In genomic region chr18:8515142-8515865, GRCh38 we compare ENCODE assay signal across 21 cellular contexts.
DNase-seq lines count a peak whose midpoint lies in the region; ATAC-seq and TF ChIP-seq lines count a peak whose summit lies in the region.
"Had no signal": no experiment of that assay in that cellular context is flagged by ENCODE, and none has a peak within 500 bp of the region (broad histone marks: within the 10 kb centered on the region; RNA-seq: fewer than 3 reads in every experiment).

No MANE protein-coding gene starts in this region.

- H3K27me3 ChIP-seq in ascending aorta = no peaks in the 10 kb centered on the region
- H3K27me3 ChIP-seq: SJCRH30 had no signal

- no peaks in the 10 kb centered on the region for H3K4me1 ChIP-seq in ascending aorta
- H3K4me1 ChIP-seq: SJCRH30 had no signal

- no peaks in the 10 kb centered on the region for H3K9me3 ChIP-seq in ascending aorta
- H3K9me3 ChIP-seq: SJCRH30 had no signal

- no peak overlapping the region for H3K27ac ChIP-seq in ascending aorta
- H3K27ac ChIP-seq: PC-9, SJCRH30 had no signal

- no peak for TF ChIP-seq CTCF in ascending aorta (IDR thresholded peaks at IDR 0.05)

- intact Hi-C loops in ascending aorta (cut with DNase I) = no loop called here

- no peaks in the 10 kb centered on the region for H3K36me3 ChIP-seq in ascending aorta
- H3K36me3 ChIP-seq: SJCRH30 had no signal

- no peak overlapping the region for H3K4me3 ChIP-seq in ascending aorta
- H3K4me3 ChIP-seq: PC-9, SJCRH30 had no signal

- ATAC-seq in left lobe of liver (no peak), GM21717 (IDR thresholded peaks at IDR 0.05; ENCODE audit: unreplicated experiment) (no peak), HG03135 (IDR thresholded peaks at IDR 0.05; ENCODE audit: unreplicated experiment) (no peak)
- ATAC-seq: Right ventricle myocardium inferior had no signal

- DNase-seq in NCI-H2029 treated with DMSO at 0.1 percent for 48 hours (lab: John Stamatoyannopoulos, UW) (peak; percentile 63), NCI-H510A (lab: John Stamatoyannopoulos, UW) (peak; percentile 53), left lobe of liver (ENCODE audit: low spot score) (peak; percentile 31), pons (ENCODE audit: low spot score) (peak; percentile 84), ascending aorta (ENCODE audit: low spot score in 2 of 2) (no peak)
- no peak for DNase-seq in stimulated activated CD4-positive, alpha-beta T cell treated with anti-CD3 and anti-CD28 coated beads, Interleukin-4, amount 100 ng/mL, for 4 hours
- DNase-seq: CD4-positive, alpha-beta memory T cell; COR-L47; DMS53; KBM-7; MV-4-11; NCI-H1105; NCI-H1436 treated with DMSO at 0.1 percent for 48 hours; NCI-H187 treated with DMSO at 0.1 percent for 48 hours; NCI-H2227 treated with DMSO at 0.1 percent for 48 hours; NCI-H774; PC-9; SJCRH30 had no signal

Comparison
In these comparisons a context has a peak if more than half of its experiments do, and no peak if none do; other contexts are left out.
1. DNase-seq: peak in NCI-H2029 treated with DMSO at 0.1 percent for 48 hours (single experiment), NCI-H510A (single experiment), left lobe of liver (single experiment) and pons (single experiment); none in stimulated activated CD4-positive, alpha-beta T cell treated with anti-CD3 and anti-CD28 coated beads, Interleukin-4, amount 100 ng/mL, for 4 hours (0 of 2) and ascending aorta (0 of 2).